1 cellular context compared by ENCODE assay signal in the genomic region with DNA sequence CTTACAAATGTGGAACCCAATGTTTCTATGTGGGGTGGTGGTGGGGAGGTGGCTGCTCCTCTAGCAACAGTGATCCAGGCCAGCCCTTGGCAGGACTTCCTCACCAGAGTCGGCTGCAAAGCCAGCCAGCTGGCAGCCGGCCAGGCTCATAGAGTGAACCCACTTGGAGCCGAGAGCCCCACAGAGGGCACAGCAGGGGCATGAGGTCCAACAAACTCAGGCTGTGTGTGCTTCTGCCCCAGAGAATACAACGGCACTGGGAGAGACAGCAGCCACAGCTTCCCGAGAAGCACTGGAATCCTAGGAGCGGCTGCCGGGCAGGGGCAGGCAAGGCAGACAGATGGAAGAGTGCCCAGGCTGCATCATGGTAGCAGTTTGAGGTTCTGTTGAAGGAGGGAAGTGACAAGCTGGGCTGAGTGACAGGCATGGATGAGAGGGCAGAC.
TF ChIP-seq lines count a peak whose summit lies in the region.

No MANE protein-coding gene starts in this region.

TF ChIP-seq in IMR-90, 13 proteins besides CTCF, POLR2A, EP300 and RAD21 (continued from another document):
- no peak for TF ChIP-seq MXI1 (IDR thresholded peaks at IDR 0.05; ENCODE audit: borderline replicate concordance, low read depth, low read length)
- TF ChIP-seq SMC3 (IDR thresholded peaks at IDR 0.05; ENCODE audit: low read depth, low read length) = no peak
